In the genomic region with DNA sequence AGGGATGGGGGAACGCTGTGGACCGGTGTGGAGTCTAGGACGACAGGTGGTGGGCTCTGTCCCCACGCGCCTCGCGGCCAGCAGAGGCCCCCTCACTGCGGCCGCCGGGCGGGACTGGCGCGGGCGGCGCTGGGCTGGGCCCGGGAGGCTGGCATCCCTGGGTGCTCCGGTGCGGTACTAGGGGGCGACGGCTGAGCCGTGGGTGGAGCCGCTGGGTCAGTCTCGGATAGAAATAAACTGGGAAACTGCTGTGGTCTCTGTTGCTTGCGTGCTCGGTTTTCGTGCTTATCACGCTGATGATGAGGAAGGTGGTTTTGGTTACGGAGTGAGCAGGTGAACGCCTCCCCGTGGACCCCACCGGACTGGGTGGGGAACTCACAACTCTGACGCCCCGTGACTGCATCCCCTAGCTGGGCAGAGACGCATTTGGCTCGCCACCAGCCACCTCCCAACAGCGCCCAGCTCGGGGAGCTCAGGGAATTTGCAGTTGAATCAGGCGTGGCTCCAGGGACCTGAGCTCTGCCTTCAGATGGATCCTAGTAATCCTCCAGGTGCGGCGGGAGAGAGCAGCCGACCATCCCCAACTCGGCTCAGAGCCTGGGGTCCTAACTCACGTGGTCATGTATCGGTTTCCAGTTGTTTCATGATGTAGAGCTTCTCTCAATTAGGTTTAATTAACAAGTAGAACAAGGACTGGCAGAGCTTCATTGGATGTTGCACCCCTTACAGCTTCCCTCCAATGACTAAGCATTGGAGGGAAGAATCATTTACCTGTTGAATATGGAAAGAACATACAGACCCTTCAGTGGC, we compare ENCODE assay signal across 8 cellular contexts. TPM values are rescaled to one million over a fixed set of nuclear protein-coding genes. Genes with fewer than 3 reads are reported as not detected.
DNase-seq lines count a peak whose midpoint lies in the region; ATAC-seq and TF ChIP-seq lines count a peak whose summit lies in the region.

No MANE protein-coding gene starts in this region.

- CTCF ChIA-PET in CD4-positive, alpha-beta memory T cell (lab: Charles Lee; ENCODE audit: partially characterized antibody), result interaction anchor here (1.6 kb wide), 1 partner anchor 31 kb away, joined by 5 read pairs; no protein-coding TSS in a partner anchor
- CTCF ChIA-PET in activated B cell treated with CpG ODN at 0.5 μM for 24 hours (lab: Charles Lee), result no interaction called here

- peaks cover 4% of the 10 kb centered on the region for H3K27me3 ChIP-seq in CD4-positive, alpha-beta memory T cell (ENCODE audit: insufficient read depth, low read length)
- H3K27me3 ChIP-seq in HUES6 (ENCODE audit: control insufficient read depth, insufficient read depth, low read length) (peaks cover 16% of the 10 kb centered on the region), gastroesophageal sphincter (peaks cover 25% of the 10 kb centered on the region), neuron (ENCODE audit: insufficient read depth, low read length) (no peaks in the 10 kb centered on the region)

- TF ChIP-seq EP300 in gastroesophageal sphincter (IDR thresholded peaks at IDR 0.05), result no peak

- peak overlapping the region; percentile 45 for H3K9ac ChIP-seq in HUES6 (ENCODE audit: low read length)

- H3K4me3 Mint-ChIP-seq in CD4-positive, alpha-beta memory T cell, result peak overlapping the region; percentile 62 to 83 (median 72)
- H3K4me3 Mint-ChIP-seq in activated B cell treated with CpG ODN at 0.5 μM for 24 hours, result peak overlapping the region; percentile 64

- intact Hi-C loops in CD4-positive, alpha-beta memory T cell (cut with micrococcal nuclease), result no loop called here
- intact Hi-C loops in activated B cell treated with CpG ODN at 0.5 μM for 24 hours (cut with micrococcal nuclease), result no loop called here

- H2AFZ ChIP-seq in neuron (ENCODE audit: low read depth, low read length), result no peak overlapping the region

- peak overlapping the region in 1 of 2 donors; percentile 11 for H3K4me3 ChIP-seq in CD4-positive, alpha-beta memory T cell (ENCODE audit: low read length in 2 of 2)
- H3K4me3 ChIP-seq in HUES6 (ENCODE audit: low read depth, low read length) (peak overlapping the region; percentile 78), gastroesophageal sphincter (peak overlapping the region; percentile 16 to 50), neuron (ENCODE audit: low read length) (peak overlapping the region; percentile 36)

- peak overlapping the region in 2 of 7 donors; percentile 39 to 68 for H3K27ac Mint-ChIP-seq in CD4-positive, alpha-beta memory T cell
- H3K27ac Mint-ChIP-seq in activated B cell treated with CpG ODN at 0.5 μM for 24 hours, result no peak overlapping the region

- TF ChIP-seq CTCF in activated B cell treated with CpG ODN at 0.5 μM for 24 hours (IDR thresholded peaks at IDR 0.05) (no peak), gastroesophageal sphincter (IDR thresholded peaks at IDR 0.05) (no peak)

- H3K27me3 Mint-ChIP-seq in CD4-positive, alpha-beta memory T cell, result peaks cover 11 to 19% of the 10 kb centered on the region in 2 donors
- H3K27me3 Mint-ChIP-seq in activated B cell treated with CpG ODN at 0.5 μM for 24 hours, result peaks cover 32% of the 10 kb centered on the region

- peaks cover 15% of the 10 kb centered on the region for H3K4me1 ChIP-seq in CD4-positive, alpha-beta memory T cell (ENCODE audit: insufficient read depth, low read length)
- peaks cover 13% of the 10 kb centered on the region for H3K4me1 ChIP-seq in HUES6 (ENCODE audit: control insufficient read depth, insufficient read depth, low read length)
- H3K4me1 ChIP-seq in gastroesophageal sphincter, result peaks cover 0 to 13% (median 4%) of the 10 kb centered on the region in 3 donors
- peaks cover 6% of the 10 kb centered on the region for H3K4me1 ChIP-seq in neuron (ENCODE audit: insufficient read depth, low read length)

- TF ChIP-seq POLR2A in gastroesophageal sphincter (IDR thresholded peaks at IDR 0.05), result no peak

- POLR2A ChIA-PET in CD4-positive, alpha-beta memory T cell (lab: Charles Lee; ENCODE audit: partially characterized antibody), result no interaction called here
- POLR2A ChIA-PET in activated B cell treated with CpG ODN at 0.5 μM for 24 hours (lab: Charles Lee), result interaction anchor here (0.7 kb wide), 1 partner anchor 1058 kb away, joined by 4 read pairs; no protein-coding TSS in a partner anchor

- H3K9me3 Mint-ChIP-seq in CD4-positive, alpha-beta memory T cell, result peaks cover 0 to 2% (median 0%) of the 10 kb centered on the region in 8 donors
- H3K9me3 Mint-ChIP-seq in activated B cell treated with CpG ODN at 0.5 μM for 24 hours, result no peaks in the 10 kb centered on the region

- H3K4me1 Mint-ChIP-seq in CD4-positive, alpha-beta memory T cell, result peaks cover 10 to 17% (median 13%) of the 10 kb centered on the region in 4 donors
- peaks cover 11% of the 10 kb centered on the region for H3K4me1 Mint-ChIP-seq in activated B cell treated with CpG ODN at 0.5 μM for 24 hours

- no peaks in the 10 kb centered on the region for H3K36me3 Mint-ChIP-seq in CD4-positive, alpha-beta memory T cell
- H3K36me3 Mint-ChIP-seq in activated B cell treated with CpG ODN at 0.5 μM for 24 hours (ENCODE audit: low read depth), result no peaks in the 10 kb centered on the region

- H3K27ac ChIP-seq in CD4-positive, alpha-beta memory T cell (ENCODE audit: low read depth, low read length), result no peak overlapping the region
- H3K27ac ChIP-seq in HUES6 (ENCODE audit: low read depth, low read length), result no peak overlapping the region
- H3K27ac ChIP-seq in gastroesophageal sphincter, result no peak overlapping the region

- DNase-seq in CD4-positive, alpha-beta memory T cell, result peak in 1 of 5 donors; percentile 22
- no peak for DNase-seq in activated B cell treated with CpG ODN at 0.5 μM for 24 hours
- no peak for DNase-seq in NCI-H128 (lab: John Stamatoyannopoulos, UW; ENCODE audit: unreplicated experiment)
- DNase-seq in HPDE6-E6E7 (ENCODE audit: extremely low spot score), result no peak

- H3K36me3 ChIP-seq in CD4-positive, alpha-beta memory T cell (ENCODE audit: insufficient read depth, low read length), result no peaks in the 10 kb centered on the region
- H3K36me3 ChIP-seq in HUES6 (ENCODE audit: control insufficient read depth, insufficient read depth, low read length), result no peaks in the 10 kb centered on the region
- no peaks in the 10 kb centered on the region for H3K36me3 ChIP-seq in gastroesophageal sphincter
- H3K36me3 ChIP-seq in neuron (ENCODE audit: insufficient read depth, low read length), result no peaks in the 10 kb centered on the region

- H3K9me3 ChIP-seq in CD4-positive, alpha-beta memory T cell (ENCODE audit: control insufficient read depth in 1 of 2, low read length in 2 of 2), result no peaks in the 10 kb centered on the region
- H3K9me3 ChIP-seq in HUES6 (ENCODE audit: control insufficient read depth, insufficient read depth, low read depth, low read length) (no peaks in the 10 kb centered on the region), gastroesophageal sphincter (no peaks in the 10 kb centered on the region), neuron (ENCODE audit: low read length) (no peaks in the 10 kb centered on the region)

- WGBS in gastroesophageal sphincter (ENCODE audit: low coverage in 1 of 2), 2 donors, result 4% methylated on average over 6 of the region's 44 CpGs; no CpG with 5 or more reads in 1 of the 2 donors

- ATAC-seq in activated B cell treated with CpG ODN at 0.5 μM for 24 hours (ENCODE audit: low read depth) (no peak), gastroesophageal sphincter (no peak), GM18517 (IDR thresholded peaks at IDR 0.05; ENCODE audit: unreplicated experiment) (no peak)

RNA-seq across cellular contexts. Expression of a gene that starts 32.1 kb away (rescaled TPM):
- 10 to 100 TPM; 38.7 to 43.0 TPM for total RNA-seq in CD4-positive, alpha-beta memory T cell
- polyA plus RNA-seq in CD4-positive, alpha-beta memory T cell, result 10 to 100 TPM; 17.3 to 20.0 TPM
- total RNA-seq in activated B cell treated with CpG ODN at 0.5 μM for 24 hours (32.1 and 32.6 TPM in 2 replicates), gastroesophageal sphincter (10 to 100 TPM in 2 of 4 donors, 1 to 10 TPM in 2; 6.8 to 11.3 (median 9.7) TPM)

RNA-seq across cellular contexts. Expression of a gene that starts 38.4 kb away (rescaled TPM):
- total RNA-seq in CD4-positive, alpha-beta memory T cell, result not detected
- not detected for polyA plus RNA-seq in CD4-positive, alpha-beta memory T cell
- total RNA-seq in activated B cell treated with CpG ODN at 0.5 μM for 24 hours (not detected in 2 replicates), gastroesophageal sphincter (not detected)
